ENCODE assay signal across 1 cellular context in genomic region chr10:13823046-13823711, GRCh38.
A peak's percentile ranks its signal among the peaks of the same experiment; 100 is the strongest.
TF ChIP-seq lines count a peak whose summit lies in the region.

No MANE protein-coding gene starts in this region.

TF ChIP-seq in GM23338, 12 proteins besides CTCF, POLR2A, EP300 and RAD21 (continued from another document):
- TF ChIP-seq ZNF462 (CRISPR knock-in tag; IDR thresholded peaks at IDR 0.05) (0 out of 2 replicates have a peak, but pooled peaks have one; percentile 38), NANOG (IDR thresholded peaks at IDR 0.05; ENCODE audit: borderline replicate concordance) (peak; percentile 70; the same call in 1 of the 2 replicates), EZH2 (IDR thresholded peaks at IDR 0.05; ENCODE audit: low read depth, unreplicated experiment) (no peak)
